ENCODE assay signal across 11 cellular contexts in the genomic region with DNA sequence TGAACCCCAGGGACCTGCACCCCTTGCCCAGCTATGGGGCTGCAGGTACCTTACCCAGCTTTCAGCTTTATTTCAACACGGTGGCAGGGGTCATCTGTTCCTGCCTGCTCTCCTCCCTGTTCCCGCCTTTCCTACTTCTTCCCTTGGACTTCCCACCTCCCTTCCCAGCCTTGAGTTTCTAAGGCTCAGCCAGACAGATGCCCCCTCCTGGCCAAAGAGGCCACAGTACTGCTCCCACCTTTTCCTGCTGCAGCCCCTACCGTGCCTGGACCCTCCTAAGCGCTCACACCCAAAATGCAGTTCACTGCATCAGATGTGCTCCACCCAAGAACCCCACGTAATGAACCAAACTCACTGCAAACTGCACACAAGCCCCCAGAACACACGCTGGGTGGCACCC. TPM values are rescaled to one million over a fixed set of nuclear protein-coding genes. Genes with fewer than 3 reads are reported as not detected.
A peak's percentile ranks its signal among the peaks of the same experiment; 100 is the strongest.
DNase-seq lines count a peak whose midpoint lies in the region; ATAC-seq, FAIRE-seq and TF ChIP-seq lines count a peak whose summit lies in the region.
"Had no signal": no experiment of that assay in that cellular context is flagged by ENCODE, and none has a peak within 500 bp of the region (broad histone marks: within the 10 kb centered on the region; RNA-seq: fewer than 3 reads in every experiment).

No MANE protein-coding gene starts in this region.

- no peak overlapping the region for H3K14ac ChIP-seq in trophoblast cell (ENCODE audit: low read length)

- TF ChIP-seq EP300 in K562 (IDR thresholded peaks at IDR 0.05; ENCODE audit: low read length): no peak

- H3K4me2 ChIP-seq in DOHH2 (ENCODE audit: low read length) (no peak overlapping the region), K562 (ENCODE audit: insufficient read depth, low read length) (no peak overlapping the region), mesendoderm (ENCODE audit: low read length) (no peak overlapping the region), trophoblast cell (ENCODE audit: low read length) (no peak overlapping the region)

- H3K9me2 ChIP-seq in DOHH2 (replicated peaks; ENCODE audit: control insufficient read depth, low read length): no peaks in the 10 kb centered on the region

- H4K12ac ChIP-seq in trophoblast cell (ENCODE audit: low read depth, low read length): no peak overlapping the region

- H3K4me3 Mint-ChIP-seq in HFFc6 (no peak overlapping the region), immature natural killer cell (no peak overlapping the region)
- H3K4me3 Mint-ChIP-seq: activated naive CD8-positive, alpha-beta T cell treated with anti-CD3 and anti-CD28 coated beads, Interleukin-2, amount 10 ng/mL, durations not matched to agents 7 days and 5 days had no signal

- H3K27ac Mint-ChIP-seq in HFFc6 (no peak overlapping the region), immature natural killer cell (no peak overlapping the region)
- H3K27ac Mint-ChIP-seq: activated naive CD8-positive, alpha-beta T cell treated with anti-CD3 and anti-CD28 coated beads, Interleukin-2, amount 10 ng/mL, durations not matched to agents 7 days and 5 days had no signal

- CTCF ChIA-PET in K562 (lab: Yijun Ruan, JAX; ENCODE audit: low intra/inter-chr PET ratio): no interaction called here

- no peak overlapping the region for H4K5ac ChIP-seq in mesendoderm (ENCODE audit: low read length)

- H3K18ac ChIP-seq in mesendoderm (ENCODE audit: low read length) (no peak overlapping the region), trophoblast cell (ENCODE audit: low read length) (no peak overlapping the region)

- no peak overlapping the region for H2BK15ac ChIP-seq in mesendoderm (replicated peaks; ENCODE audit: low read depth)

- H3K23ac ChIP-seq in mesendoderm (ENCODE audit: low read length): no peak overlapping the region
- no peak overlapping the region for H3K23ac ChIP-seq in trophoblast cell (ENCODE audit: low read length)

- H3F3A ChIP-seq in DOHH2 (ENCODE audit: control insufficient read depth, insufficient read depth): no peaks in the 10 kb centered on the region

- H3K9ac ChIP-seq in K562 (ENCODE audit: insufficient read depth in 1 of 2, low read depth in 2 of 2, low read length in 2 of 2) (peak overlapping the region in 1 of 2 experiments; percentile 20; a peak in 1 of 4 replicates), mesendoderm (ENCODE audit: low read length) (no peak overlapping the region), trophoblast cell (ENCODE audit: low read length) (no peak overlapping the region)

- intact Hi-C loops in K562 (cut with micrococcal nuclease): no loop called here

- no peak for TF ChIP-seq POLR2A in K562 (conservative IDR thresholded peaks at IDR 0.05)

- TF ChIP-seq RAD21 in K562 (CRISPR knock-in tag; conservative IDR thresholded peaks at IDR 0.05 in 1 of 2, IDR thresholded peaks at IDR 0.05 in 1 of 2): no peak

- WGBS in K562 (ENCODE audit: insufficient coverage, low coverage, missing lambda C conversion rate): 85% methylated on average over 6 of the region's 6 CpGs
- WGBS in mesendoderm (ENCODE audit: extremely low coverage, insufficient coverage, low lambda C conversion rate): no CpG with 5 or more reads among the region's 6 CpGs
- WGBS in trophoblast cell (ENCODE audit: extremely low coverage, insufficient coverage, insufficient read length): no CpG with 5 or more reads among the region's 6 CpGs

- H2AK5ac ChIP-seq in mesendoderm (ENCODE audit: low read length): no peak overlapping the region
- no peak overlapping the region for H2AK5ac ChIP-seq in trophoblast cell (ENCODE audit: low read length)

- ATAC-seq in K562 (peak; percentile 18; the same call in 1 of the 3 replicates), HG03095 (IDR thresholded peaks at IDR 0.05; ENCODE audit: unreplicated experiment) (no peak)

- no peaks in the 10 kb centered on the region for H3K79me2 ChIP-seq in DOHH2 (ENCODE audit: control insufficient read depth, low read length)
- peaks cover 10% of the 10 kb centered on the region; the same call in 2 of the 3 replicates for H3K79me2 ChIP-seq in K562 (ENCODE audit: control insufficient read depth, insufficient read depth, low read length)
- no peaks in the 10 kb centered on the region for H3K79me2 ChIP-seq in mesendoderm (ENCODE audit: control insufficient read depth, insufficient read depth, low read length)
- no peaks in the 10 kb centered on the region for H3K79me2 ChIP-seq in trophoblast cell (ENCODE audit: control insufficient read depth, insufficient read depth, low read length, poor library complexity)

- H4K8ac ChIP-seq in mesendoderm (ENCODE audit: low read depth, low read length) (no peak overlapping the region), trophoblast cell (ENCODE audit: low read depth, low read length) (no peak overlapping the region)

- H3K9me3 ChIP-seq in DOHH2 (ENCODE audit: control insufficient read depth, insufficient read depth, low read length) (no peaks in the 10 kb centered on the region), K562 (replicated peaks; ENCODE audit: control insufficient read depth, insufficient read depth, low read depth, low read length) (no peaks in the 10 kb centered on the region), trophoblast cell (ENCODE audit: insufficient read depth, low read depth, low read length) (peaks cover 6% of the 10 kb centered on the region)

- H2BK5ac ChIP-seq in mesendoderm (ENCODE audit: low read length): no peak overlapping the region
- H2BK5ac ChIP-seq in trophoblast cell (ENCODE audit: low read depth, low read length, poor library complexity): no peak overlapping the region

- TF ChIP-seq CTCF in DOHH2 (IDR thresholded peaks at IDR 0.05; ENCODE audit: low read depth, low read length, poor library complexity, severe bottlenecking) (peak; percentile 17), HFFc6 (IDR thresholded peaks at IDR 0.05) (peak; percentile 65), K562 (IDR thresholded peaks at IDR 0.05 in 2 of 3, conservative IDR thresholded peaks at IDR 0.05 in 1 of 3; ENCODE audit: insufficient read depth in 2 of 3, low read depth in 1 of 3, low read length in 3 of 3) (peak in 2 of 3 experiments; percentile 21 to 24; a peak in 1 of 6 replicates)

- peaks cover 7% of the 10 kb centered on the region for H3K79me1 ChIP-seq in mesendoderm (ENCODE audit: low read length)
- H3K79me1 ChIP-seq in trophoblast cell (ENCODE audit: low read length): no peaks in the 10 kb centered on the region

- in situ Hi-C loops in K562 (cut with MboI): no loop called here

- FAIRE-seq in K562 (lab: Jason Lieb, UNC): no peak

- H3K36me3 ChIP-seq in DOHH2 (ENCODE audit: control insufficient read depth, low read length) (peaks cover 93% of the 10 kb centered on the region), K562 (ENCODE audit: control insufficient read depth, insufficient read depth, low read length) (peaks cover 100% of the 10 kb centered on the region), mesendoderm (ENCODE audit: control insufficient read depth, insufficient read depth, low read length) (peaks cover 34% of the 10 kb centered on the region), trophoblast cell (ENCODE audit: control insufficient read depth in 1 of 2, insufficient read depth in 2 of 2, low read length in 2 of 2) (peaks cover 96 to 97% of the 10 kb centered on the region in 2 experiments)

- H3K9me1 ChIP-seq in K562 (ENCODE audit: control insufficient read depth, insufficient read depth, low read length): no peaks in the 10 kb centered on the region

- no peak overlapping the region for H3K4me3 ChIP-seq in DOHH2 (ENCODE audit: low read length)
- no peak overlapping the region for H3K4me3 ChIP-seq in K562
- no peak overlapping the region for H3K4me3 ChIP-seq in mesendoderm (ENCODE audit: low read length)
- no peak overlapping the region for H3K4me3 ChIP-seq in trophoblast cell (ENCODE audit: low read depth, low read length)

- H3K4ac ChIP-seq in mesendoderm (ENCODE audit: low read depth, low read length): no peak overlapping the region
- H3K4ac ChIP-seq in trophoblast cell (ENCODE audit: low read depth, low read length): no peak overlapping the region

- POLR2A ChIA-PET in K562 (lab: Yijun Ruan, JAX): interaction anchor here (1.0 to 1.4 kb wide), 2 partner anchors 10 to 13 kb away, joined by 4 to 11 read pairs; no protein-coding TSS in a partner anchor

- H3K4me1 Mint-ChIP-seq in HFFc6 (ENCODE audit: low read depth) (no peaks in the 10 kb centered on the region), immature natural killer cell (peaks cover 0 to 6% of the 10 kb centered on the region in 2 donors)

- no peak overlapping the region for H3K27ac ChIP-seq in DOHH2 (ENCODE audit: low read depth, low read length)
- H3K27ac ChIP-seq in K562 (ENCODE audit: extremely low read depth, low read depth, low read length): no peak overlapping the region
- no peak overlapping the region for H3K27ac ChIP-seq in mesendoderm (ENCODE audit: low read depth, low read length)
- no peak overlapping the region for H3K27ac ChIP-seq in trophoblast cell (ENCODE audit: low read depth, low read length)

- H4K91ac ChIP-seq in trophoblast cell (ENCODE audit: low read depth, low read length): no peak overlapping the region

- H2AFZ ChIP-seq in K562 (ENCODE audit: low read depth, low read length): no peak overlapping the region
- no peak overlapping the region for H2AFZ ChIP-seq in trophoblast cell (ENCODE audit: insufficient read depth, low read length, poor library complexity)

- H2BK120ac ChIP-seq in mesendoderm (ENCODE audit: low read depth, low read length) (no peak overlapping the region), trophoblast cell (ENCODE audit: insufficient read depth, low read length, poor library complexity) (no peak overlapping the region)

- H3K36me3 Mint-ChIP-seq in HFFc6 (ENCODE audit: low read depth): peaks cover 32% of the 10 kb centered on the region
- H3K36me3 Mint-ChIP-seq in immature natural killer cell: peaks cover 18 to 39% (median 21%) of the 10 kb centered on the region in 3 donors

- H4K20me1 ChIP-seq in DOHH2 (ENCODE audit: control insufficient read depth, insufficient read depth, low read depth, low read length) (0 out of 2 replicates have a peak, but pooled peaks cover 6% of the 10 kb centered on the region), K562 (replicated peaks; ENCODE audit: control insufficient read depth, insufficient read depth, low read length) (peaks cover 10% of the 10 kb centered on the region)

- DNase-seq in HFFc6: peak; percentile 16
- no peak for DNase-seq in K562 (ENCODE audit: extremely low read depth in 1 of 4, low spot score in 3 of 4)
- DNase-seq in mesendoderm: peak; percentile 76
- no peak for DNase-seq in immature natural killer cell
- no peak for DNase-seq in T1000 (lab: John Stamatoyannopoulos, UW)
- no peak for DNase-seq in trophoblast cell
- DNase-seq: activated naive CD8-positive, alpha-beta T cell treated with anti-CD3 and anti-CD28 coated beads, Interleukin-2, amount 10 ng/mL, durations not matched to agents 7 days and 5 days; NCI-H510A had no signal

- H3K27me3 ChIP-seq in DOHH2 (ENCODE audit: control insufficient read depth, low read length) (no peaks in the 10 kb centered on the region), K562 (ENCODE audit: control insufficient read depth in 2 of 2, insufficient read depth in 2 of 2, low read length in 2 of 2) (no peaks in the 10 kb centered on the region), mesendoderm (ENCODE audit: insufficient read depth, low read length, poor library complexity) (no peaks in the 10 kb centered on the region), trophoblast cell (ENCODE audit: insufficient read depth, low read length) (no peaks in the 10 kb centered on the region)

- H3K27me3 Mint-ChIP-seq in HFFc6 (ENCODE audit: insufficient read depth): peaks cover 2% of the 10 kb centered on the region; the same call in 1 of the 2 replicates
- no peaks in the 10 kb centered on the region for H3K27me3 Mint-ChIP-seq in immature natural killer cell (ENCODE audit: low read depth in 3 of 3)
- H3K27me3 Mint-ChIP-seq: activated naive CD8-positive, alpha-beta T cell treated with anti-CD3 and anti-CD28 coated beads, Interleukin-2, amount 10 ng/mL, durations not matched to agents 7 days and 5 days had no signal

- no peak overlapping the region for H3K56ac ChIP-seq in mesendoderm (ENCODE audit: low read length)

- H3K4me1 ChIP-seq in DOHH2 (ENCODE audit: control insufficient read depth, low read length) (no peaks in the 10 kb centered on the region), K562 (replicated peaks in 1 of 2; ENCODE audit: control insufficient read depth in 2 of 2, insufficient read depth in 2 of 2, low read length in 2 of 2) (peaks cover 0 to 45% of the 10 kb centered on the region in 2 experiments; a peak in 1 of 5 replicates), mesendoderm (ENCODE audit: control insufficient read depth, low read depth, low read length) (no peaks in the 10 kb centered on the region), trophoblast cell (ENCODE audit: control insufficient read depth in 1 of 2, insufficient read depth in 2 of 2, low read length in 2 of 2) (no peaks in the 10 kb centered on the region)

- BruUV-seq in K562 (replicated peaks; lab: Mats Ljungman, UMichigan): no TSS peak

- no peak overlapping the region for H2BK12ac ChIP-seq in trophoblast cell (ENCODE audit: low read length)

- H3K9me3 Mint-ChIP-seq in HFFc6 (no peaks in the 10 kb centered on the region), immature natural killer cell (no peaks in the 10 kb centered on the region)
- H3K9me3 Mint-ChIP-seq: activated naive CD8-positive, alpha-beta T cell treated with anti-CD3 and anti-CD28 coated beads, Interleukin-2, amount 10 ng/mL, durations not matched to agents 7 days and 5 days had no signal

RNA-seq across cellular contexts. Expression of a gene that starts 7.7 kb away (rescaled TPM):
- total RNA-seq in HFFc6 (2021; fragmentation: NEBNext Ultra II Directional; extraction: Animal tissue kit (Norgen Biotek cat#: 25700)): 100 to 1,000 TPM; 112 to 142 (median 119) TPM
- total RNA-seq in K562 (2011; cell fraction: chromatin; rRNA removed; ENCODE audit: low replicate concordance): 185 and 348 TPM in 2 replicates
- 202 and 208 TPM in 2 replicates for total RNA-seq in K562 (2011; cell fraction: nucleolus; rRNA removed)
- total RNA-seq in K562 (2011; cell fraction: nucleoplasm; rRNA removed): 191 and 196 TPM in 2 replicates
- total RNA-seq in K562 (2014; rRNA removed) (363 and 418 TPM in 2 replicates), K562 (2014; rRNA removed; fragmentation: Illumina TruSeq; extraction: Trizol) (111 and 128 TPM in 2 replicates), K562 (2015; rRNA removed; fragmentation: Illumina TruSeq; extraction: Trizol) (214 and 216 TPM in 2 replicates), K562 (2021) (407 and 410 TPM in 2 replicates)
- polyA plus RNA-seq in K562 (2011; rRNA removed) (86.6 and 118 TPM in 2 replicates), K562 (2014; fragmentation: Illumina TruSeq; extraction: Trizol) (200 and 279 TPM in 2 replicates), K562 (2014; fragmentation: Nextera tagmentation; extraction: Ambion mirVana) (1 to 10 TPM; 4.0 to 9.7 TPM), K562 (2014; rRNA removed) (260 and 299 TPM in 2 replicates), immature natural killer cell (10 to 100 TPM; 48.2 to 69.8 (median 53.5) TPM)
- 166 and 242 TPM in 2 replicates for polyA plus RNA-seq in K562 (2011; cell fraction: cytosol; rRNA removed)
- 153 and 201 TPM in 2 replicates for polyA plus RNA-seq in K562 (2011; cell fraction: nucleus; rRNA removed)
- 162 and 252 TPM in 2 replicates for polyA plus RNA-seq in K562 (2012)
- 113 and 170 TPM in 2 replicates for polyA minus RNA-seq in K562 (2011; rRNA and poly(A)+ RNA removed)
- polyA minus RNA-seq in K562 (2011; cell fraction: cytosol; rRNA and poly(A)+ RNA removed): 169 and 187 TPM in 2 replicates
- 36.1 and 52.3 TPM in 2 replicates for polyA minus RNA-seq in K562 (2011; cell fraction: nucleus; rRNA and poly(A)+ RNA removed)
- 80.8 TPM for polyA plus RNA-seq in mesendoderm (2013, experiment 1 of 2)
- polyA plus RNA-seq in mesendoderm (2013, experiment 2 of 2): 79.8 TPM
- polyA plus RNA-seq in trophoblast cell (2013): 41.5 and 42.0 TPM in 2 replicates

RNA-seq across cellular contexts. Expression of a gene that starts 9.0 kb away (rescaled TPM):
- 10 to 100 TPM; 12.2 to 17.5 (median 13.2) TPM for total RNA-seq in HFFc6 (2021; fragmentation: NEBNext Ultra II Directional; extraction: Animal tissue kit (Norgen Biotek cat#: 25700))
- 105 and 413 TPM in 2 replicates for total RNA-seq in K562 (2011; cell fraction: chromatin; rRNA removed; ENCODE audit: low replicate concordance)
- total RNA-seq in K562 (2011; cell fraction: nucleolus; rRNA removed): 347 and 361 TPM in 2 replicates
- total RNA-seq in K562 (2011; cell fraction: nucleoplasm; rRNA removed): 167 and 188 TPM in 2 replicates
- total RNA-seq in K562 (2014; rRNA removed): 30.7 and 30.8 TPM in 2 replicates
- 1.5 and 2.9 TPM in 2 replicates for total RNA-seq in K562 (2014; rRNA removed; fragmentation: Illumina TruSeq; extraction: Trizol)
- total RNA-seq in K562 (2015; rRNA removed; fragmentation: Illumina TruSeq; extraction: Trizol): 13.0 and 16.3 TPM in 2 replicates
- 58.1 and 71.4 TPM in 2 replicates for total RNA-seq in K562 (2021)
- polyA plus RNA-seq in K562 (2011; rRNA removed): 18.6 and 49.7 TPM in 2 replicates
- 22.8 and 35.9 TPM in 2 replicates for polyA plus RNA-seq in K562 (2011; cell fraction: cytosol; rRNA removed)
- 819 and 946 TPM in 2 replicates for polyA plus RNA-seq in K562 (2011; cell fraction: nucleus; rRNA removed)
- 31.2 and 45.6 TPM in 2 replicates for polyA plus RNA-seq in K562 (2012)
- polyA plus RNA-seq in K562 (2014; fragmentation: Illumina TruSeq; extraction: Trizol): 7.2 and 22.1 TPM in 2 replicates
- polyA plus RNA-seq in K562 (2014; fragmentation: Nextera tagmentation; extraction: Ambion mirVana): under 1 TPM; 0.14 to 0.55 TPM
- 67.3 and 84.8 TPM in 2 replicates for polyA plus RNA-seq in K562 (2014; rRNA removed)
- polyA minus RNA-seq in K562 (2011; rRNA and poly(A)+ RNA removed): 3.4 and 5.1 TPM in 2 replicates
- 8.9 and 14.1 TPM in 2 replicates for polyA minus RNA-seq in K562 (2011; cell fraction: cytosol; rRNA and poly(A)+ RNA removed)
- 72.0 and 97.5 TPM in 2 replicates for polyA minus RNA-seq in K562 (2011; cell fraction: nucleus; rRNA and poly(A)+ RNA removed)
- polyA plus RNA-seq in mesendoderm (2013, experiment 1 of 2): 10.4 TPM
- 10.3 TPM for polyA plus RNA-seq in mesendoderm (2013, experiment 2 of 2)
- 1 to 10 TPM in 2 of 3 donors, not detected in 1; 1.8 to 2.2 TPM for polyA plus RNA-seq in immature natural killer cell
- 18.1 and 18.5 TPM in 2 replicates for polyA plus RNA-seq in trophoblast cell (2013)

RNA-seq across cellular contexts. Expression of a gene that starts 14.9 kb away (rescaled TPM):
- 1 to 10 TPM; 5.2 to 6.9 (median 6.0) TPM for total RNA-seq in HFFc6 (2021; fragmentation: NEBNext Ultra II Directional; extraction: Animal tissue kit (Norgen Biotek cat#: 25700))
- 0.99 and 3.5 TPM in 2 replicates for total RNA-seq in K562 (2011; cell fraction: chromatin; rRNA removed; ENCODE audit: low replicate concordance)
- total RNA-seq in K562 (2011; cell fraction: nucleolus; rRNA removed): 1.2 and 2.6 TPM in 2 replicates
- 0.88 and 1.6 TPM in 2 replicates for total RNA-seq in K562 (2011; cell fraction: nucleoplasm; rRNA removed)
- 0.09 and 0.69 TPM in 2 replicates for total RNA-seq in K562 (2014; rRNA removed)
- total RNA-seq in K562 (2014; rRNA removed; fragmentation: Illumina TruSeq; extraction: Trizol): 0.07 TPM in 1 of 2 replicates, not detected in the other
- 0.11 and 0.18 TPM in 2 replicates for total RNA-seq in K562 (2015; rRNA removed; fragmentation: Illumina TruSeq; extraction: Trizol)
- 1.2 and 1.5 TPM in 2 replicates for total RNA-seq in K562 (2021)
- polyA plus RNA-seq in K562 (2011; rRNA removed): 0.13 and 0.34 TPM in 2 replicates
- 0.12 and 0.37 TPM in 2 replicates for polyA plus RNA-seq in K562 (2011; cell fraction: cytosol; rRNA removed)
- 2.6 and 3.6 TPM in 2 replicates for polyA plus RNA-seq in K562 (2011; cell fraction: nucleus; rRNA removed)
- 0.47 and 1.4 TPM in 2 replicates for polyA plus RNA-seq in K562 (2012)
- 0.13 and 0.69 TPM in 2 replicates for polyA plus RNA-seq in K562 (2014; fragmentation: Illumina TruSeq; extraction: Trizol)
- not detected for polyA plus RNA-seq in K562 (2014; fragmentation: Nextera tagmentation; extraction: Ambion mirVana)
- 0.52 and 0.80 TPM in 2 replicates for polyA plus RNA-seq in K562 (2014; rRNA removed)
- polyA minus RNA-seq in K562 (2011; rRNA and poly(A)+ RNA removed): not detected in 2 replicates
- 0.55 TPM in 1 of 2 replicates, not detected in the other for polyA minus RNA-seq in K562 (2011; cell fraction: cytosol; rRNA and poly(A)+ RNA removed)
- 1.3 and 1.8 TPM in 2 replicates for polyA minus RNA-seq in K562 (2011; cell fraction: nucleus; rRNA and poly(A)+ RNA removed)
- 0.20 TPM for polyA plus RNA-seq in mesendoderm (2013, experiment 1 of 2)
- polyA plus RNA-seq in mesendoderm (2013, experiment 2 of 2): 0.28 TPM
- polyA plus RNA-seq in immature natural killer cell: 1 to 10 TPM in 1 of 3 donors, under 1 TPM in 2; 0.14 to 2.2 (median 0.68) TPM
- polyA plus RNA-seq in trophoblast cell (2013): 1.9 and 2.1 TPM in 2 replicates

RNA-seq across cellular contexts. Expression of a gene that starts 27.6 kb away (rescaled TPM):
- total RNA-seq in HFFc6 (2021; fragmentation: NEBNext Ultra II Directional; extraction: Animal tissue kit (Norgen Biotek cat#: 25700)): 10 to 100 TPM; 20.6 to 29.3 (median 27.5) TPM
- 0.42 and 1.3 TPM in 2 replicates for total RNA-seq in K562 (2011; cell fraction: chromatin; rRNA removed; ENCODE audit: low replicate concordance)
- total RNA-seq in K562 (2011; cell fraction: nucleolus; rRNA removed): 1.2 and 1.8 TPM in 2 replicates
- 0.31 and 0.44 TPM in 2 replicates for total RNA-seq in K562 (2011; cell fraction: nucleoplasm; rRNA removed)
- total RNA-seq in K562 (2014; rRNA removed): 0.41 and 0.82 TPM in 2 replicates
- total RNA-seq in K562 (2014; rRNA removed; fragmentation: Illumina TruSeq; extraction: Trizol): 0.07 TPM in 1 of 2 replicates, not detected in the other
- 0.11 and 0.26 TPM in 2 replicates for total RNA-seq in K562 (2015; rRNA removed; fragmentation: Illumina TruSeq; extraction: Trizol)
- 0.38 and 0.49 TPM in 2 replicates for total RNA-seq in K562 (2021)
- 0.24 and 0.31 TPM in 2 replicates for polyA plus RNA-seq in K562 (2011; rRNA removed)
- polyA plus RNA-seq in K562 (2011; cell fraction: cytosol; rRNA removed): 0.37 and 0.73 TPM in 2 replicates
- 1.6 and 3.1 TPM in 2 replicates for polyA plus RNA-seq in K562 (2011; cell fraction: nucleus; rRNA removed)
- 0.36 and 0.64 TPM in 2 replicates for polyA plus RNA-seq in K562 (2012)
- not detected in 2 replicates for polyA plus RNA-seq in K562 (2014; fragmentation: Illumina TruSeq; extraction: Trizol)
- polyA plus RNA-seq in K562 (2014; fragmentation: Nextera tagmentation; extraction: Ambion mirVana): under 1 TPM in 1 of 2 experiments, not detected in 1; 0.08 TPM
- polyA plus RNA-seq in K562 (2014; rRNA removed): 0.07 and 0.32 TPM in 2 replicates
- not detected in 2 replicates for polyA minus RNA-seq in K562 (2011; rRNA and poly(A)+ RNA removed)
- polyA minus RNA-seq in K562 (2011; cell fraction: cytosol; rRNA and poly(A)+ RNA removed): 1.3 and 3.5 TPM in 2 replicates
- polyA minus RNA-seq in K562 (2011; cell fraction: nucleus; rRNA and poly(A)+ RNA removed): 0.94 and 1.6 TPM in 2 replicates
- 2.7 TPM for polyA plus RNA-seq in mesendoderm (2013, experiment 1 of 2)
- polyA plus RNA-seq in mesendoderm (2013, experiment 2 of 2): 2.2 TPM
- polyA plus RNA-seq in immature natural killer cell: under 1 TPM in 1 of 3 donors, not detected in 2; 0.14 TPM
- polyA plus RNA-seq in trophoblast cell (2013): 16.6 and 18.4 TPM in 2 replicates
- total RNA-seq: MCF 10A had no signal

RNA-seq across cellular contexts. Expression of a gene that starts 30.5 kb away (rescaled TPM):
- under 1 TPM in 2 of 6 experiments, not detected in 4; 0.17 to 0.18 TPM for total RNA-seq in HFFc6 (2021; fragmentation: NEBNext Ultra II Directional; extraction: Animal tissue kit (Norgen Biotek cat#: 25700))
- total RNA-seq in K562 (2011; cell fraction: chromatin; rRNA removed; ENCODE audit: low replicate concordance): 0.30 and 1.0 TPM in 2 replicates
- total RNA-seq in K562 (2011; cell fraction: nucleolus; rRNA removed): 0.39 and 0.67 TPM in 2 replicates
- 0.23 and 0.29 TPM in 2 replicates for total RNA-seq in K562 (2011; cell fraction: nucleoplasm; rRNA removed)
- total RNA-seq in K562 (2014; rRNA removed) (not detected in 2 replicates), K562 (2014; rRNA removed; fragmentation: Illumina TruSeq; extraction: Trizol) (not detected in 2 replicates), K562 (2015; rRNA removed; fragmentation: Illumina TruSeq; extraction: Trizol) (not detected in 2 replicates), K562 (2021) (not detected in 2 replicates)
- polyA plus RNA-seq in K562 (2011; rRNA removed) (0.04 TPM in 1 of 2 replicates, not detected in the other), K562 (2014; fragmentation: Illumina TruSeq; extraction: Trizol) (not detected in 2 replicates), K562 (2014; fragmentation: Nextera tagmentation; extraction: Ambion mirVana) (not detected), K562 (2014; rRNA removed) (not detected in 2 replicates), immature natural killer cell (not detected)
- 0.06 TPM in 1 of 2 replicates, not detected in the other for polyA plus RNA-seq in K562 (2011; cell fraction: cytosol; rRNA removed)
- 0.18 and 0.25 TPM in 2 replicates for polyA plus RNA-seq in K562 (2011; cell fraction: nucleus; rRNA removed)
- polyA plus RNA-seq in K562 (2012): 0.46 and 0.48 TPM in 2 replicates
- not detected in 2 replicates for polyA minus RNA-seq in K562 (2011; rRNA and poly(A)+ RNA removed)
- polyA minus RNA-seq in K562 (2011; cell fraction: cytosol; rRNA and poly(A)+ RNA removed): not detected in 2 replicates
- 0.33 TPM in 1 of 2 replicates, not detected in the other for polyA minus RNA-seq in K562 (2011; cell fraction: nucleus; rRNA and poly(A)+ RNA removed)
- not detected for polyA plus RNA-seq in mesendoderm (2013, experiment 1 of 2)
- polyA plus RNA-seq in mesendoderm (2013, experiment 2 of 2): not detected
- not detected in 2 replicates for polyA plus RNA-seq in trophoblast cell (2013)
- total RNA-seq: activated naive CD8-positive, alpha-beta T cell treated with anti-CD3 and anti-CD28 coated beads, Interleukin-2, amount 10 ng/mL, durations not matched to agents 7 days and 5 days; MCF 10A had no signal

Comparison
In these comparisons a context has a peak if more than half of its experiments do, and no peak if none do; other contexts are left out.
1. DNase-seq: peak in HFFc6 (single experiment) and mesendoderm (single experiment); none in K562 (0 of 4), immature natural killer cell (0 of 3), T1000 (single experiment) and trophoblast cell (0 of 2).
2. Peak in every context shown above with its lines, with median percentiles within 50 percentile points of each other: CTCF ChIP-seq.